ENCODE assay signal across 9 cellular contexts in the genomic region with DNA sequence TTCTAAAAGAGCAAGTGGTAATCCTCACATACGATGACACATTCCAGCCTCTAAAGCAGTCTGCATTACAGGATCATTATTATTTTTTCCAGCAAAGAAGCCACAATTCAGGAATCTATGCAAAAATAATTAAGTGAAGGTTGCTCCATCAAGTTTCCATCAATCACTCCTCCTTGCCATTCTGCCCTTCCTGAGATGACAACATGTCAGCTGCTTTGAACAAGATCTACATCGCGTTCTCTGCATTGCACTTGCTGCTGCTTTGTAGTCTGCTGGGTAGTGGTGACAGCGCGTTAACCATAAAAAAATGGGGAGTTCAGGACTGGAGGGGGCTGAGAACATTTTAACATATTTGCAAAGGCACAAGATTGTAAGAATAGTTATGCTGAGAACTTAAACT.
"Had no signal": no experiment of that assay in that cellular context is flagged by ENCODE, and none has a peak within 500 bp of the region (broad histone marks: within the 10 kb centered on the region; RNA-seq: fewer than 3 reads in every experiment).

No MANE protein-coding gene starts in this region.

- H3K4me3 ChIP-seq: GM23248, HAP-1 had no signal

- H2AFZ ChIP-seq: GM23248 had no signal

- H3K9me3 ChIP-seq: HAP-1 had no signal

- H3K27ac Mint-ChIP-seq: HFFc6 had no signal

- H3K27me3 Mint-ChIP-seq: IgD-negative memory B cell had no signal

- H3K9me3 Mint-ChIP-seq: HFFc6 had no signal

- H3K27ac ChIP-seq: GM23248, KMS-11 had no signal

- H3K9ac ChIP-seq: GM23248, KMS-11 had no signal

- ATAC-seq: HCT116 had no signal

- DNase-seq: GM23248, GOT3, H7, HFFc6, KBM-7 had no signal

- H3K36me3 ChIP-seq: HAP-1 had no signal

- H3K4me1 ChIP-seq: HAP-1 had no signal

- H3K4me3 Mint-ChIP-seq: HFFc6, IgD-negative memory B cell had no signal

- H3K4me2 ChIP-seq: KMS-11 had no signal
